In genomic region chr12:109844983-109845841, GRCh38 we compare ENCODE assay signal across 1 cellular context.
TF ChIP-seq lines count a peak whose summit lies in the region.

No MANE protein-coding gene starts in this region.

TF ChIP-seq in endothelial cell of umbilical vein, 7 proteins besides CTCF, POLR2A, EP300 and RAD21 (continued from another document):
- TF ChIP-seq MAX (IDR thresholded peaks at IDR 0.05; ENCODE audit: insufficient read depth, insufficient read length) (no peak), EZH2 (IDR thresholded peaks at IDR 0.05; ENCODE audit: borderline replicate concordance, low read depth, low read length, severe bottlenecking) (no peak), POLR2AphosphoS5 (IDR thresholded peaks at IDR 0.05; ENCODE audit: insufficient read depth, low read depth, low read length) (no peak)
